16 cellular contexts compared by ENCODE assay signal in genomic region chr1:217965156-217965786, GRCh38.
"Had no signal": no experiment of that assay in that cellular context is flagged by ENCODE, and none has a peak within 500 bp of the region (broad histone marks: within the 10 kb centered on the region; RNA-seq: fewer than 3 reads in every experiment).

No MANE protein-coding gene starts in this region.

- ATAC-seq: activated CD8-positive, alpha-beta T cell treated with anti-CD3 and anti-CD28 coated beads for 36 hours; activated naive CD4-positive, alpha-beta T cell treated with anti-CD3 and anti-CD28 coated beads, Interleukin-2, amount 50 U/mL, for 72 hours; left ventricle myocardium superior; T-helper 17 cell had no signal

- DNase-seq: activated CD4-positive, alpha-beta T cell treated with anti-CD3 and anti-CD28 coated beads for 4 hours; activated CD8-positive, alpha-beta T cell treated with anti-CD3 and anti-CD28 coated beads for 36 hours; activated gamma-delta T cell; activated T-cell treated with anti-CD3 and anti-CD28 coated beads, Interleukin-2, amount 50 U/mL, for 48 hours; left ventricle myocardium superior; nucleus accumbens; stimulated activated CD4-positive, alpha-beta T cell treated with anti-CD3 and anti-CD28 coated beads, Interleukin-15, amount 100 ng/mL, for 24 hours; stimulated activated CD4-positive, alpha-beta T cell treated with anti-CD3 and anti-CD28 coated beads, Interleukin-4, amount 100 ng/mL, for 1 hour; stimulated activated naive CD4-positive, alpha-beta T cell treated with Interleukin-2 at 50 U/mL for 16 hours; T-helper 17 cell; trophoblast cell had no signal

- H3K36me3 Mint-ChIP-seq: memory B cell; natural killer cell treated with Interleukin-12 subunit alpha and Interleukin-12 subunit beta and Interleukin-15 and Interleukin-18, amount 100 ng/mL, for 72 hours had no signal

- H2AFZ ChIP-seq: hepatocyte had no signal

- H3K4me3 Mint-ChIP-seq: activated CD8-positive, alpha-beta T cell treated with anti-CD3 and anti-CD28 coated beads for 36 hours; memory B cell; natural killer cell treated with Interleukin-12 subunit alpha and Interleukin-12 subunit beta and Interleukin-15 and Interleukin-18, amount 100 ng/mL, for 72 hours; T-helper 17 cell had no signal

- H3K9me3 Mint-ChIP-seq: activated CD8-positive, alpha-beta T cell treated with anti-CD3 and anti-CD28 coated beads for 36 hours had no signal

- H3K36me3 ChIP-seq: suprapubic skin had no signal

- H3K27me3 Mint-ChIP-seq: activated CD8-positive, alpha-beta T cell treated with anti-CD3 and anti-CD28 coated beads for 36 hours; memory B cell; natural killer cell treated with Interleukin-12 subunit alpha and Interleukin-12 subunit beta and Interleukin-15 and Interleukin-18, amount 100 ng/mL, for 72 hours; T-helper 17 cell had no signal

- H3K79me2 ChIP-seq: hepatocyte had no signal

- H3K4me1 Mint-ChIP-seq: memory B cell, T-helper 17 cell had no signal

- H3K27ac Mint-ChIP-seq: activated CD8-positive, alpha-beta T cell treated with anti-CD3 and anti-CD28 coated beads for 36 hours; activated naive CD4-positive, alpha-beta T cell treated with anti-CD3 and anti-CD28 coated beads, Interleukin-2, amount 50 U/mL, for 72 hours; memory B cell; natural killer cell treated with Interleukin-12 subunit alpha and Interleukin-12 subunit beta and Interleukin-15 and Interleukin-18, amount 100 ng/mL, for 72 hours; T-helper 17 cell had no signal

- H3K4me2 ChIP-seq: hepatocyte had no signal

- H3K4me1 ChIP-seq: suprapubic skin had no signal

- H3K4me3 ChIP-seq: hepatocyte, suprapubic skin had no signal

- H3K27ac ChIP-seq: hepatocyte, suprapubic skin had no signal

- H3K27me3 ChIP-seq: hepatocyte, suprapubic skin had no signal
